In genomic region chr1:238252033-238252802, GRCh38 we compare ENCODE assay signal across 9 cellular contexts.
DNase-seq lines count a peak whose midpoint lies in the region; ATAC-seq, FAIRE-seq and TF ChIP-seq lines count a peak whose summit lies in the region.
"Had no signal": no experiment of that assay in that cellular context is flagged by ENCODE, and none has a peak within 500 bp of the region (broad histone marks: within the 10 kb centered on the region; RNA-seq: fewer than 3 reads in every experiment).

No MANE protein-coding gene starts in this region.

- H3K4me1 ChIP-seq in A549 = no peaks in the 10 kb centered on the region
- no peaks in the 10 kb centered on the region for H3K4me1 ChIP-seq in Peyer's patch
- H3K4me1 ChIP-seq in lung (ENCODE audit: control insufficient read depth in 2 of 2, insufficient read depth in 2 of 2, low read length in 2 of 2) = no peaks in the 10 kb centered on the region
- H3K4me1 ChIP-seq in transverse colon = no peaks in the 10 kb centered on the region

- intact Hi-C loops in transverse colon (cut with DNase I; ENCODE audit: low total_unique reads) = no loop called here

- H3K4me3 ChIP-seq in A549 (no peak overlapping the region), Peyer's patch (no peak overlapping the region), bronchial epithelial cell (ENCODE audit: low read depth, low read length) (no peak overlapping the region), lung (no peak overlapping the region), transverse colon (no peak overlapping the region)

- TF ChIP-seq RAD21 in A549 (conservative IDR thresholded peaks at IDR 0.05 in 1 of 2, IDR thresholded peaks at IDR 0.05 in 1 of 2) = peak; percentile 40 to 47; a peak in 3 of 5 replicates

- H3K27me3 ChIP-seq in Peyer's patch (no peaks in the 10 kb centered on the region), bronchial epithelial cell (ENCODE audit: control insufficient read depth, insufficient read depth, low read length) (no peaks in the 10 kb centered on the region), lung (ENCODE audit: control insufficient read depth, insufficient read depth) (no peaks in the 10 kb centered on the region), transverse colon (no peaks in the 10 kb centered on the region)

- ATAC-seq in A549 (peak; percentile 77 to 85; a peak in 5 of 6 replicates), HG03066 (IDR thresholded peaks at IDR 0.05; ENCODE audit: low read depth, unreplicated experiment) (peak; percentile 83), lung (ENCODE audit: insufficient read depth, low FRiP score) (no peak), GM18511 (IDR thresholded peaks at IDR 0.05; ENCODE audit: unreplicated experiment) (no peak)
- ATAC-seq: HCT116 had no signal

- H3K9me3 ChIP-seq in A549 = no peaks in the 10 kb centered on the region
- H3K9me3 ChIP-seq in Peyer's patch = no peaks in the 10 kb centered on the region
- H3K9me3 ChIP-seq in lung (ENCODE audit: control insufficient read depth in 2 of 2, insufficient read depth in 1 of 2, low read length in 1 of 2) = no peaks in the 10 kb centered on the region
- no peaks in the 10 kb centered on the region for H3K9me3 ChIP-seq in transverse colon

- H3K4me2 ChIP-seq in A549 = no peak overlapping the region

- CTCF ChIA-PET in A549 (lab: Yijun Ruan, JAX) = interaction anchor here (0.7 to 1.8 kb wide), 6 partner anchors 9 to 702 kb away, joined by 3 to 5 read pairs (median 4); no protein-coding TSS in a partner anchor

- no peaks in the 10 kb centered on the region for H3K36me3 ChIP-seq in Peyer's patch
- no peaks in the 10 kb centered on the region for H3K36me3 ChIP-seq in bronchial epithelial cell (ENCODE audit: control insufficient read depth, insufficient read depth, low read length)
- no peaks in the 10 kb centered on the region for H3K36me3 ChIP-seq in lung (ENCODE audit: control insufficient read depth in 2 of 2, insufficient read depth in 2 of 2, low read length in 2 of 2)
- no peaks in the 10 kb centered on the region for H3K36me3 ChIP-seq in transverse colon

- no peak for FAIRE-seq in A549 (lab: Jason Lieb, UNC)
- peak; percentile 13 for FAIRE-seq in bronchial epithelial cell (lab: Jason Lieb, UNC)

- TF ChIP-seq POLR2A in A549 (IDR thresholded peaks at IDR 0.05; ENCODE audit: low read length) = no peak
- no peak for TF ChIP-seq POLR2A in Peyer's patch (IDR thresholded peaks at IDR 0.05)
- TF ChIP-seq POLR2A in transverse colon (IDR thresholded peaks at IDR 0.05) = no peak

- peak; percentile 10 to 50 for DNase-seq in A549 (ENCODE audit: low read depth in 1 of 2, low spot score in 1 of 2)
- DNase-seq in GM03348 (ENCODE audit: low spot score) = peak; percentile 5
- DNase-seq in Peyer's patch = peak in 2 of 3 donors; percentile 62 to 85
- DNase-seq in bronchial epithelial cell (ENCODE audit: low read depth) = peak; percentile 40
- DNase-seq in lung (ENCODE audit: low spot score) = peak; percentile 40
- peak; percentile 47 for DNase-seq in transverse colon

- TF ChIP-seq EP300 in A549 (IDR thresholded peaks at IDR 0.05) (no peak), transverse colon (IDR thresholded peaks at IDR 0.05; ENCODE audit: low read depth) (no peak)

- in situ Hi-C loops in transverse colon (cut with MboI; ENCODE audit: low pct_ligation_motif_present in 1 of 4, low pct_unique_long_range_greater_than_20kb in 1 of 4, low sequenced_read_pairs in 3 of 4) = no loop called here

- TF ChIP-seq CTCF in A549 (IDR thresholded peaks at IDR 0.05) (peak; percentile 42), Peyer's patch (IDR thresholded peaks at IDR 0.05) (peak in 4 of 6 experiments; percentile 13 to 63 (median 58)), bronchial epithelial cell (IDR thresholded peaks at IDR 0.05; ENCODE audit: insufficient read depth, low read length, severe bottlenecking) (peak; percentile 46), lung (IDR thresholded peaks at IDR 0.05; ENCODE audit: control extremely low read depth, extremely low read depth) (peak; percentile 26), transverse colon (IDR thresholded peaks at IDR 0.05) (peak in 4 of 5 experiments; percentile 35 to 42 (median 40))

- WGBS in A549 (ENCODE audit: missing lambda C conversion rate) = 26% methylated on average over 15 of the region's 15 CpGs
- 55 to 56% methylated on average over 15 of the region's 15 CpGs for WGBS in lung, 2 donors
- WGBS in transverse colon (ENCODE audit: low coverage in 1 of 2), 2 donors = 56 to 57% methylated on average over 13 to 15 of the region's 15 CpGs

- POLR2A ChIA-PET in A549 (lab: Yijun Ruan, JAX) = no interaction called here

- H3K27ac ChIP-seq in A549 (no peak overlapping the region), Peyer's patch (no peak overlapping the region), lung (ENCODE audit: low read depth in 1 of 2, low read length in 1 of 2) (no peak overlapping the region), transverse colon (no peak overlapping the region)

TF ChIP-seq in A549, 52 proteins besides CTCF, POLR2A, EP300 and RAD21:
- TF ChIP-seq POLR2AphosphoS2 (conservative IDR thresholded peaks at IDR 0.05; ENCODE audit: low read length) = no peak
- peak; percentile 55 for TF ChIP-seq SMC3 (IDR thresholded peaks at IDR 0.05)
- no peak for TF ChIP-seq NR3C1 (IDR thresholded peaks at IDR 0.05)

Comparison
In these comparisons a context has a peak if more than half of its experiments do, and no peak if none do; other contexts are left out.
1. ATAC-seq: peak in A549 (2 of 2) and HG03066 (single experiment); none in lung (single experiment) and GM18511 (single experiment).
2. DNase-seq: peak in every context shown above with its lines; median percentile 74 in Peyer's patch; 47 in transverse colon; 40 in bronchial epithelial cell; 40 in lung; 30 in A549; 5 in GM03348.
3. Peak in every context shown above with its lines, with median percentiles within 50 percentile points of each other: CTCF ChIP-seq.